Comparison of ENCODE assay signal across 9 cellular contexts in the genomic region with DNA sequence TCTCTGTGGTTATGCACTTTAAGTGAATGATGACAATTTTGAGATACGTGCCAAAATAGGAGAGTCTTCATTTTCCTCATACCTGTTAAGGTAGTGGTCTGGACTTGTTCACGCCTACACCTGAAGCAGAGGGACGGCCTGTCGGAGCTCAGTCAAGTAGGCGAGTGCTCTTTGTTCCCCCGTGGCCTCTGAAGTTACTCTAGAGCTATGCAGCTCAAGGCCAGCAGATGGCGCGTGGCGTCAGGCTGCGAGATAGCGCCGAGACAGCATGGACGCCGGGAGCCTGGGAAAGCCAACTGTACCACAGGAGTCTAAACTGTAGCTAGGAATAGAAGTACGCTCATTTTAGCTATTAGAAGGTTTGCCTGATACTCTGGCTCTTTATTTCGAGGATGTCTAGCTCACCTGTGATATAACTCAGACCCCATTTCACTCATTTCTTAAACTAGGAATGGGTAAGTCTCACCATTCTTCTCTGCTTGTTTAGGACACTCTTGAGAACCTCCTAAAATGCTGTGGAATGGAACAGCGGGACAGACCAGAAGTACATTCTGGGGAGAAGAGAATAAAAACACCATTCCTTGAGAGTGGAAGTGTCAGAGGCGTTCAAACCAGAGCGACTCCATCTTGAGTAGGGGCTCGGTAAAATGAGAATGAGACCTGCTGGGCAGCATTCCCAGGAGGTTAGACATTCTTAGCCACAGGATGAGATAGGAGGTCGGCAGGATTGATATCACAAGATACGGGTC.
DNase-seq lines count a peak whose midpoint lies in the region; ATAC-seq, FAIRE-seq and TF ChIP-seq lines count a peak whose summit lies in the region.
"Had no signal": no experiment of that assay in that cellular context is flagged by ENCODE, and none has a peak within 500 bp of the region (broad histone marks: within the 10 kb centered on the region; RNA-seq: fewer than 3 reads in every experiment).

No MANE protein-coding gene starts in this region.

- H3K27me3 ChIP-seq in pancreas = no peaks in the 10 kb centered on the region
- H3K27me3 ChIP-seq in upper lobe of right lung = no peaks in the 10 kb centered on the region

- H3K4me1 ChIP-seq in pancreas (no peaks in the 10 kb centered on the region), upper lobe of right lung (no peaks in the 10 kb centered on the region)

- H3K9me3 ChIP-seq in pancreas (no peaks in the 10 kb centered on the region), upper lobe of right lung (no peaks in the 10 kb centered on the region)

- H3K36me3 ChIP-seq in pancreas (no peaks in the 10 kb centered on the region), upper lobe of right lung (no peaks in the 10 kb centered on the region)

- TF ChIP-seq CTCF in pancreas (IDR thresholded peaks at IDR 0.05) (peak; percentile 80 to 85 (median 83)), upper lobe of right lung (IDR thresholded peaks at IDR 0.05) (peak; percentile 92)

- peak; percentile 99 for ATAC-seq in GM21576 (IDR thresholded peaks at IDR 0.05; ENCODE audit: unreplicated experiment)
- peak; percentile 97 to 100 (median 100) for ATAC-seq in pancreas
- peak; percentile 100 for ATAC-seq in upper lobe of right lung

- WGBS in pancreas, 2 donors = 17 to 20% methylated on average over 22 of the region's 22 CpGs

- peak; percentile 84 for DNase-seq in EL
- peak; percentile 38 for DNase-seq in KG1 (lab: John Stamatoyannopoulos, UW)
- peak; percentile 58 to 76 for DNase-seq in SHP77 (lab: John Stamatoyannopoulos, UW)
- peak; percentile 14 for DNase-seq in activated gamma-delta T cell treated with anti-CD3 and anti-CD28 coated beads, Interleukin-2, amount 50 U/mL, for 16 hours (ENCODE audit: low read depth)
- DNase-seq in globus pallidus (ENCODE audit: low spot score) = peak; percentile 49
- peak; percentile 54 to 92 (median 81) for DNase-seq in pancreas
- DNase-seq in upper lobe of right lung = peak; percentile 87

- no peak for FAIRE-seq in pancreas (lab: Jason Lieb, UNC)
- FAIRE-seq: islet of Langerhans had no signal

- no peak overlapping the region for H3K4me3 ChIP-seq in pancreas
- no peak overlapping the region for H3K4me3 ChIP-seq in upper lobe of right lung

- no peak overlapping the region for H3K27ac ChIP-seq in pancreas
- no peak overlapping the region for H3K27ac ChIP-seq in upper lobe of right lung

- intact Hi-C loops in pancreas (cut with DNase I) = no loop called here
- intact Hi-C loops in upper lobe of right lung (cut with DNase I) = no loop called here

Comparison
In these comparisons a context has a peak if more than half of its experiments do, and no peak if none do; other contexts are left out.
1. DNase-seq: peak in every context shown above with its lines; median percentile 87 in upper lobe of right lung; 84 in EL; 81 in pancreas; 67 in SHP77; 49 in globus pallidus; 38 in KG1; 14 in activated gamma-delta T cell treated with anti-CD3 and anti-CD28 coated beads, Interleukin-2, amount 50 U/mL, for 16 hours.